25 cellular contexts compared by ENCODE assay signal in the genomic region with DNA sequence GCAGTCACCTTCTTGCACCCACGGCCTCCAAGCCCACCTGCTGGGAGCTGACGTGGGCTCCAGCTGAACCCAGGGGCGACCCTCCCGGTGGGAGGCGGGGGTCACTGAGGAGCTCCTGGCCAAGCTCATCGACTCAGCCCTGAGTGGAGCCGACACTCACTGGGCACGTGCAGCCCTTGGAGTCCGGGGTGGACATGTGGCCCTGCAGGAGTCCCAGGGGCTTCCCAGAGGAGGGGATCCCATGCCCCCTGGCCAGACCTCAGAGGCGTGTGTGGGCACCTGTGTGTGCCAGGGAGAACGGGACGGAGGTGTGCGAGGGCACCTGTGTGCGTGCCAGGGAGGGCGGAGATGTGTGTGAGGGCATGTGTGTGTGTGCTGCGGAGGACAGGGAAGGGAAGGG.
"Had no signal": no experiment of that assay in that cellular context is flagged by ENCODE, and none has a peak within 500 bp of the region (broad histone marks: within the 10 kb centered on the region; RNA-seq: fewer than 3 reads in every experiment).

No MANE protein-coding gene starts in this region.

- H3K4me1 ChIP-seq: esophagus squamous epithelium, heart right ventricle, left lung, psoas muscle, spleen, stomach, thyroid gland had no signal

- H3K36me3 ChIP-seq: esophagus squamous epithelium, heart right ventricle, left lung, ovary, spleen, stomach, thyroid gland had no signal

- H3K9me3 ChIP-seq: ovary, psoas muscle, thyroid gland had no signal

- H3K27ac ChIP-seq: coronary artery, esophagus squamous epithelium, heart right ventricle, left lung, ovary, psoas muscle, skin epidermis, spleen, stomach, thyroid gland had no signal

- H3K4me3 ChIP-seq: coronary artery, esophagus squamous epithelium, heart right ventricle, left lung, mucosa of descending colon, ovary, psoas muscle, skin epidermis, spleen, stomach, thyroid gland had no signal

- DNase-seq: dermis blood vessel endothelial cell; effector memory CD8-positive, alpha-beta T cell; erythroblast; esophagus squamous epithelium; foreskin melanocyte; glutamatergic neuron; heart right ventricle; hippocampal formation; mesenchymal stem cell; mucosa of descending colon; naive B cell; occipital lobe; ovary; psoas muscle; spleen; stimulated activated CD4-positive, alpha-beta T cell treated with anti-CD3 and anti-CD28 coated beads, Interleukin-4, amount 100 ng/mL, for 4 hours; stimulated activated naive CD4-positive, alpha-beta T cell treated with Interleukin-2 at 50 U/mL for 16 hours; stomach; thyroid gland had no signal

- ATAC-seq: effector memory CD8-positive, alpha-beta T cell; left lung; mucosa of descending colon; natural killer cell treated with Interleukin-12 subunit alpha and Interleukin-12 subunit beta and Interleukin-15 and Interleukin-18, amount 100 ng/mL, for 72 hours; psoas muscle had no signal

- FAIRE-seq: endometrium, keratinocyte had no signal

- H3K27me3 ChIP-seq: ovary, thyroid gland had no signal
